12 cellular contexts compared by ENCODE assay signal in the genomic region with DNA sequence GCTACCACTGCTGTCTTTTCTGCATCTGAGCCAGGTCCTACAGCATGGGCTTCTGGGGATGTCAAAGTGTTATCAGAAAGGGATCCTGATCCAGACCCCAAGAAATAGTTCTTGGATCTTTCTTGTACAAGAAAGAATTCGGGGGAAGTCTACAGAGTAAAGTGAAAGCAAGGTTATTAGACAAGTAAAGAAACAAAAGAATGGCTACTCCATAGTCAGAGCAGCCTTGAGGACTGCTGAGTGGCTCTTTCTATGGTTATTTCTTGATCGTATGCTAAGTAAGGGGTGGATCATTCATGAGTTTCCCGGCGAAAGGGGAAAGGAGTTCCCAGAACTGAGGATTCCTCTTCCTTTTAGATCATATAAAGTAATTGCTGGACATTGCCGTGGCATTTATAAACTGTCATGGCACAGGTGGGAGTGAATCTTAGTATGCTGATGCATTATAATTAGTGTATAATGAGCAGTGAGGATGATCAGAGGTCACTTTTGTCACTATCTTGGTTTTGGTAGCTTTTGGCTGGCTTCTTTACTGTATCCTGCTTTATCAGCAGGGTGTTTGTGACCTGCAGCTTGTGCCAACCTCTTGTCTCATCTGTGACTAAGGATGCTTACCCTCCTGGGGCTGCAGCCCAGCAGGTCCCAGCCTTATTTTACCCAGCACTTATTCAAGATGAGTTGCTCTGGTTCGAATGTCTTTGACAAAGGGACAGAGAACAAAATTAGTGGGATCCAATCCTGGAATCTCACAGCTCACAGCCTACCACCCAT. TPM values are rescaled to one million over a fixed set of nuclear protein-coding genes. Genes with fewer than 3 reads are reported as not detected.
DNase-seq lines count a peak whose midpoint lies in the region; ATAC-seq lines count a peak whose summit lies in the region.
"Had no signal": no experiment of that assay in that cellular context is flagged by ENCODE, and none has a peak within 500 bp of the region (broad histone marks: within the 10 kb centered on the region; RNA-seq: fewer than 3 reads in every experiment).

No MANE protein-coding gene starts in this region.

- DNase-seq in activated naive CD4-positive, alpha-beta T cell treated with anti-CD3 and anti-CD28 coated beads, Interleukin-2, amount 50 U/mL, for 16 hours = no peak
- DNase-seq in MG63 (peak; percentile 14), HuH-7 (ENCODE audit: low spot score) (no peak), LoVo (ENCODE audit: low spot score) (no peak), NCI-H1417 (lab: John Stamatoyannopoulos, UW) (no peak)
- DNase-seq in central memory CD8-positive, alpha-beta T cell (ENCODE audit: low spot score in 2 of 2) = no peak
- no peak for DNase-seq in stimulated activated effector memory CD8-positive, alpha-beta T cell treated with anti-CD3 and anti-CD28 coated beads, Interleukin-12 subunit alpha, Interleukin-12 subunit beta, amount 100 ng/mL, for 72 hours (ENCODE audit: low spot score in 2 of 2)
- DNase-seq: activated naive CD4-positive, alpha-beta T cell treated with Interleukin-2 at 50 U/mL for 16 hours; effector memory CD4-positive, alpha-beta T cell; foreskin keratinocyte; stimulated activated CD4-positive, alpha-beta T cell treated with anti-CD3 and anti-CD28 coated beads, Interleukin-1b, Interleukin-23, amount 100 ng/mL, for 48 hours had no signal

- no peaks in the 10 kb centered on the region for H3K27me3 Mint-ChIP-seq in activated naive CD4-positive, alpha-beta T cell treated with anti-CD3 and anti-CD28 coated beads, Interleukin-2, amount 50 U/mL, for 24 hours
- peaks cover 24% of the 10 kb centered on the region for H3K27me3 Mint-ChIP-seq in central memory CD8-positive, alpha-beta T cell

- H3K36me3 ChIP-seq in MG63 = no peaks in the 10 kb centered on the region

- H3K4me3 Mint-ChIP-seq in activated naive CD4-positive, alpha-beta T cell treated with anti-CD3 and anti-CD28 coated beads, Interleukin-2, amount 50 U/mL, for 24 hours = no peak overlapping the region
- peak overlapping the region; percentile 12 for H3K4me3 Mint-ChIP-seq in central memory CD8-positive, alpha-beta T cell
- H3K4me3 Mint-ChIP-seq in stimulated activated effector memory CD8-positive, alpha-beta T cell treated with anti-CD3 and anti-CD28 coated beads, Interleukin-12 subunit alpha, Interleukin-12 subunit beta, amount 100 ng/mL, for 72 hours = peak overlapping the region; percentile 52

- no peaks in the 10 kb centered on the region for H3K9me3 Mint-ChIP-seq in activated naive CD4-positive, alpha-beta T cell treated with anti-CD3 and anti-CD28 coated beads, Interleukin-2, amount 50 U/mL, for 24 hours
- peaks cover 3% of the 10 kb centered on the region for H3K9me3 Mint-ChIP-seq in central memory CD8-positive, alpha-beta T cell
- no peaks in the 10 kb centered on the region for H3K9me3 Mint-ChIP-seq in stimulated activated effector memory CD8-positive, alpha-beta T cell treated with anti-CD3 and anti-CD28 coated beads, Interleukin-12 subunit alpha, Interleukin-12 subunit beta, amount 100 ng/mL, for 72 hours

- peak; percentile 19 for ATAC-seq in central memory CD8-positive, alpha-beta T cell (replicated peaks; ENCODE audit: extremely low read depth, poor library complexity, severe bottlenecking)
- ATAC-seq in stimulated activated effector memory CD8-positive, alpha-beta T cell treated with anti-CD3 and anti-CD28 coated beads, Interleukin-12 subunit alpha, Interleukin-12 subunit beta, amount 100 ng/mL, for 72 hours = peak; percentile 22
- ATAC-seq: foreskin keratinocyte had no signal

- peaks cover 6% of the 10 kb centered on the region for H3K27me3 ChIP-seq in MG63

- peaks cover 11% of the 10 kb centered on the region for H3K4me1 Mint-ChIP-seq in activated naive CD4-positive, alpha-beta T cell treated with anti-CD3 and anti-CD28 coated beads, Interleukin-2, amount 50 U/mL, for 24 hours
- H3K4me1 Mint-ChIP-seq in central memory CD8-positive, alpha-beta T cell = peaks cover 10% of the 10 kb centered on the region
- peaks cover 28% of the 10 kb centered on the region for H3K4me1 Mint-ChIP-seq in stimulated activated effector memory CD8-positive, alpha-beta T cell treated with anti-CD3 and anti-CD28 coated beads, Interleukin-12 subunit alpha, Interleukin-12 subunit beta, amount 100 ng/mL, for 72 hours

- H3K4me3 ChIP-seq in MG63 = peak overlapping the region; percentile 3; the same call in 1 of the 2 replicates

- peaks cover 1% of the 10 kb centered on the region for H3K36me3 Mint-ChIP-seq in activated naive CD4-positive, alpha-beta T cell treated with anti-CD3 and anti-CD28 coated beads, Interleukin-2, amount 50 U/mL, for 24 hours
- H3K36me3 Mint-ChIP-seq in central memory CD8-positive, alpha-beta T cell (ENCODE audit: insufficient read depth) = peaks cover 2% of the 10 kb centered on the region
- no peaks in the 10 kb centered on the region for H3K36me3 Mint-ChIP-seq in stimulated activated effector memory CD8-positive, alpha-beta T cell treated with anti-CD3 and anti-CD28 coated beads, Interleukin-12 subunit alpha, Interleukin-12 subunit beta, amount 100 ng/mL, for 72 hours

- peaks cover 8% of the 10 kb centered on the region; the same call in 1 of the 2 replicates for H3K9me3 ChIP-seq in MG63

- H3K27ac Mint-ChIP-seq in activated naive CD4-positive, alpha-beta T cell treated with anti-CD3 and anti-CD28 coated beads, Interleukin-2, amount 50 U/mL, for 24 hours = peak overlapping the region; percentile 24
- H3K27ac Mint-ChIP-seq in central memory CD8-positive, alpha-beta T cell (ENCODE audit: low read depth) = no peak overlapping the region
- peak overlapping the region; percentile 23 for H3K27ac Mint-ChIP-seq in stimulated activated effector memory CD8-positive, alpha-beta T cell treated with anti-CD3 and anti-CD28 coated beads, Interleukin-12 subunit alpha, Interleukin-12 subunit beta, amount 100 ng/mL, for 72 hours

RNA-seq across cellular contexts. Expression of a gene that starts 41.1 kb away (rescaled TPM):
- 0.66 TPM in 1 of 2 replicates, not detected in the other for total RNA-seq in MG63 (2014; rRNA removed; shearing (Covaris generic); ENCODE audit: low replicate concordance)
